22 cellular contexts compared by ENCODE assay signal in genomic region chr2:144678741-144679140, GRCh38.
"Had no signal": no experiment of that assay in that cellular context is flagged by ENCODE, and none has a peak within 500 bp of the region (broad histone marks: within the 10 kb centered on the region; RNA-seq: fewer than 3 reads in every experiment).

No MANE protein-coding gene starts in this region.

- H3K4me3 Mint-ChIP-seq: activated CD4-positive, alpha-beta T cell treated with anti-CD3 and anti-CD28 coated beads, Interleukin-2, amount 10 ng/mL, durations not matched to agents 24 days and 14 days; activated naive CD8-positive, alpha-beta T cell treated with anti-CD3 and anti-CD28 coated beads, Interleukin-2, amount 10 ng/mL, durations not matched to agents 7 days and 5 days; activated T-cell treated with anti-CD3 and anti-CD28 coated beads, Interleukin-2, amount 50 U/mL, for 72 hours; naive thymus-derived CD8-positive, alpha-beta T cell; T-helper 2 cell treated with Interferon-gamma antibody and Interleukin-4, amounts not matched to agents 5 μg/mL and 100 μg/mL, for 36 hours had no signal

- H3K36me3 ChIP-seq: brain microvascular endothelial cell, gastrocnemius medialis, left lung, neutrophil, stomach, upper lobe of right lung had no signal

- H3K9me3 Mint-ChIP-seq: activated CD4-positive, alpha-beta T cell treated with anti-CD3 and anti-CD28 coated beads, Interleukin-2, amount 10 ng/mL, durations not matched to agents 24 days and 14 days; activated naive CD8-positive, alpha-beta T cell treated with anti-CD3 and anti-CD28 coated beads, Interleukin-2, amount 10 ng/mL, durations not matched to agents 7 days and 5 days; activated T-cell treated with anti-CD3 and anti-CD28 coated beads, Interleukin-2, amount 50 U/mL, for 72 hours; naive thymus-derived CD8-positive, alpha-beta T cell; T-helper 2 cell treated with Interferon-gamma antibody and Interleukin-4, amounts not matched to agents 5 μg/mL and 100 μg/mL, for 36 hours had no signal

- H2AFZ ChIP-seq: parathyroid adenoma had no signal

- H3K27ac ChIP-seq: brain microvascular endothelial cell, epithelial cell of prostate, gastrocnemius medialis, left lung, neutrophil, parathyroid adenoma, stomach, testis, upper lobe of right lung had no signal

- H3K4me3 ChIP-seq: gastrocnemius medialis, left lung, mucosa of descending colon, stomach, testis, upper lobe of right lung had no signal

- H3K27ac Mint-ChIP-seq: activated CD4-positive, alpha-beta T cell treated with anti-CD3 and anti-CD28 coated beads, Interleukin-2, amount 10 ng/mL, durations not matched to agents 24 days and 14 days; activated naive CD8-positive, alpha-beta T cell treated with anti-CD3 and anti-CD28 coated beads, Interleukin-2, amount 10 ng/mL, durations not matched to agents 7 days and 5 days; activated T-cell treated with anti-CD3 and anti-CD28 coated beads, Interleukin-2, amount 50 U/mL, for 72 hours; naive thymus-derived CD8-positive, alpha-beta T cell; T-helper 2 cell treated with Interferon-gamma antibody and Interleukin-4, amounts not matched to agents 5 μg/mL and 100 μg/mL, for 36 hours had no signal

- H3K9me3 ChIP-seq: gastrocnemius medialis, left lung, mucosa of descending colon, neutrophil, stomach, testis, upper lobe of right lung had no signal

- H3K4me1 ChIP-seq: gastrocnemius medialis, parathyroid adenoma, stomach, testis, upper lobe of right lung had no signal

- DNase-seq: activated CD4-positive, alpha-beta T cell treated with anti-CD3 and anti-CD28 coated beads, Interleukin-2, amount 10 ng/mL, durations not matched to agents 24 days and 14 days; activated CD4-positive, CD25-positive, alpha-beta regulatory T cell; activated CD8-positive, alpha-beta memory T cell treated with anti-CD3 and anti-CD28 coated beads, Interleukin-2, amount 50 U/mL, for 48 hours; activated naive CD8-positive, alpha-beta T cell treated with anti-CD3 and anti-CD28 coated beads, Interleukin-2, amount 10 ng/mL, durations not matched to agents 7 days and 5 days; activated T-cell treated with anti-CD3 and anti-CD28 coated beads, Interleukin-2, amount 50 U/mL, for 72 hours; brain microvascular endothelial cell; cortex of kidney; effector memory CD4-positive, alpha-beta T cell; gastrocnemius medialis; left lung; mammary epithelial cell; mucosa of descending colon; naive thymus-derived CD8-positive, alpha-beta T cell; stimulated activated CD4-positive, alpha-beta T cell treated with anti-CD3 and anti-CD28 coated beads, Interleukin-2, amount 100 ng/mL, for 24 hours; stomach; testis; upper lobe of right lung had no signal

- H3K27me3 ChIP-seq: brain microvascular endothelial cell, gastrocnemius medialis, left lung, neutrophil, stomach, testis, upper lobe of right lung had no signal

- H3K27me3 Mint-ChIP-seq: activated naive CD8-positive, alpha-beta T cell treated with anti-CD3 and anti-CD28 coated beads, Interleukin-2, amount 10 ng/mL, durations not matched to agents 7 days and 5 days; naive thymus-derived CD8-positive, alpha-beta T cell had no signal

- ATAC-seq: activated T-cell treated with anti-CD3 and anti-CD28 coated beads, Interleukin-2, amount 50 U/mL, for 72 hours; gastrocnemius medialis; left lung; mucosa of descending colon; naive thymus-derived CD8-positive, alpha-beta T cell; upper lobe of right lung had no signal

- H3K36me3 Mint-ChIP-seq: activated naive CD8-positive, alpha-beta T cell treated with anti-CD3 and anti-CD28 coated beads, Interleukin-2, amount 10 ng/mL, durations not matched to agents 7 days and 5 days; naive thymus-derived CD8-positive, alpha-beta T cell had no signal

- H3K4me1 Mint-ChIP-seq: activated CD4-positive, alpha-beta T cell treated with anti-CD3 and anti-CD28 coated beads, Interleukin-2, amount 10 ng/mL, durations not matched to agents 24 days and 14 days; activated naive CD8-positive, alpha-beta T cell treated with anti-CD3 and anti-CD28 coated beads, Interleukin-2, amount 10 ng/mL, durations not matched to agents 7 days and 5 days had no signal

- FAIRE-seq: islet of Langerhans had no signal

- H3K79me2 ChIP-seq: parathyroid adenoma had no signal

- H3K9ac ChIP-seq: parathyroid adenoma had no signal
